In genomic region chrX:49192722-49193328, GRCh38 we compare ENCODE assay signal across 1 cellular context.
TF ChIP-seq lines count a peak whose summit lies in the region.

No MANE protein-coding gene starts in this region.

TF ChIP-seq in HepG2, 621 proteins besides CTCF, POLR2A, EP300 and RAD21:
- TF ChIP-seq STAG1 (CRISPR knock-in tag; IDR thresholded peaks at IDR 0.05) (peak; percentile 29), SMC3 (IDR thresholded peaks at IDR 0.05; ENCODE audit: low read length) (peak; percentile 17; the same call in 1 of the 2 replicates), FOSL1 (CRISPR knock-in tag; IDR thresholded peaks at IDR 0.05; ENCODE audit: borderline replicate concordance) (no peak), CSRNP2 (CRISPR knock-in tag; conservative IDR thresholded peaks at IDR 0.05; ENCODE audit: low read depth) (no peak)
